ENCODE assay signal across 13 cellular contexts in genomic region chr2:27353762-27354596, GRCh38. TPM values are rescaled to one million over a fixed set of nuclear protein-coding genes. Genes with fewer than 3 reads are reported as not detected.
A peak's percentile ranks its signal among the peaks of the same experiment; 100 is the strongest.
DNase-seq lines count a peak whose midpoint lies in the region; ATAC-seq and TF ChIP-seq lines count a peak whose summit lies in the region.
"Had no signal": no experiment of that assay in that cellular context is flagged by ENCODE, and none has a peak within 500 bp of the region (broad histone marks: within the 10 kb centered on the region; RNA-seq: fewer than 3 reads in every experiment).

No MANE protein-coding gene starts in this region.

- TF ChIP-seq POLR2A in erythroblast (IDR thresholded peaks at IDR 0.05; ENCODE audit: low read length): no peak

- no peak for TF ChIP-seq CTCF in RWPE2 (IDR thresholded peaks at IDR 0.05; ENCODE audit: poor library complexity, severe bottlenecking)

- no peaks in the 10 kb centered on the region for H3K27me3 ChIP-seq in RWPE2 (ENCODE audit: insufficient read depth, poor library complexity, severe bottlenecking)
- H3K27me3 ChIP-seq: ovary had no signal

- ATAC-seq in activated T-cell treated with anti-CD3 and anti-CD28 coated beads, Interleukin-2, amount 50 U/mL, for 72 hours (replicated peaks in 1 of 2): no peak
- no peak for ATAC-seq in RWPE2 (ENCODE audit: low read depth)
- no peak for ATAC-seq in stimulated activated memory B cell treated with anti-CD40 and anti-IgM and Interleukin-4, amounts not matched to agents 10 μg/mL and 1 μg/mL and 100 μg/mL, for 72 hours
- no peak for ATAC-seq in stimulated activated effector memory CD8-positive, alpha-beta T cell treated with anti-CD3 and anti-CD28 coated beads, Interleukin-12 subunit alpha, Interleukin-12 subunit beta, amount 100 ng/mL, for 72 hours
- ATAC-seq in HG03439 (IDR thresholded peaks at IDR 0.05; ENCODE audit: unreplicated experiment): no peak

- H3K9me3 Mint-ChIP-seq in activated T-cell treated with anti-CD3 and anti-CD28 coated beads, Interleukin-2, amount 50 U/mL, for 72 hours: no peaks in the 10 kb centered on the region
- H3K9me3 Mint-ChIP-seq in stimulated activated memory B cell treated with anti-CD40 and anti-IgM and Interleukin-4, amounts not matched to agents 10 μg/mL and 1 μg/mL and 100 μg/mL, for 72 hours: no peaks in the 10 kb centered on the region
- no peaks in the 10 kb centered on the region for H3K9me3 Mint-ChIP-seq in stimulated activated effector memory CD8-positive, alpha-beta T cell treated with anti-CD3 and anti-CD28 coated beads, Interleukin-12 subunit alpha, Interleukin-12 subunit beta, amount 100 ng/mL, for 72 hours

- peaks cover 29% of the 10 kb centered on the region for H3K36me3 ChIP-seq in RWPE2 (ENCODE audit: low read depth)
- H3K36me3 ChIP-seq: ovary had no signal

- peak overlapping the region; percentile 15 for H3K27ac ChIP-seq in RWPE2 (ENCODE audit: poor library complexity, severe bottlenecking)
- H3K27ac ChIP-seq: ovary had no signal

- H3K27ac Mint-ChIP-seq in activated T-cell treated with anti-CD3 and anti-CD28 coated beads, Interleukin-2, amount 50 U/mL, for 72 hours: no peak overlapping the region
- no peak overlapping the region for H3K27ac Mint-ChIP-seq in stimulated activated memory B cell treated with anti-CD40 and anti-IgM and Interleukin-4, amounts not matched to agents 10 μg/mL and 1 μg/mL and 100 μg/mL, for 72 hours
- H3K27ac Mint-ChIP-seq in stimulated activated effector memory CD8-positive, alpha-beta T cell treated with anti-CD3 and anti-CD28 coated beads, Interleukin-12 subunit alpha, Interleukin-12 subunit beta, amount 100 ng/mL, for 72 hours: no peak overlapping the region

- H3K4me3 Mint-ChIP-seq in activated T-cell treated with anti-CD3 and anti-CD28 coated beads, Interleukin-2, amount 50 U/mL, for 72 hours: peak overlapping the region; percentile 12 to 23
- peak overlapping the region; percentile 23 for H3K4me3 Mint-ChIP-seq in stimulated activated memory B cell treated with anti-CD40 and anti-IgM and Interleukin-4, amounts not matched to agents 10 μg/mL and 1 μg/mL and 100 μg/mL, for 72 hours
- H3K4me3 Mint-ChIP-seq in stimulated activated effector memory CD8-positive, alpha-beta T cell treated with anti-CD3 and anti-CD28 coated beads, Interleukin-12 subunit alpha, Interleukin-12 subunit beta, amount 100 ng/mL, for 72 hours: no peak overlapping the region

- H3K4me1 Mint-ChIP-seq in activated T-cell treated with anti-CD3 and anti-CD28 coated beads, Interleukin-2, amount 50 U/mL, for 72 hours (ENCODE audit: low read depth): peaks cover 61% of the 10 kb centered on the region
- H3K4me1 Mint-ChIP-seq in stimulated activated memory B cell treated with anti-CD40 and anti-IgM and Interleukin-4, amounts not matched to agents 10 μg/mL and 1 μg/mL and 100 μg/mL, for 72 hours: peaks cover 57% of the 10 kb centered on the region
- H3K4me1 Mint-ChIP-seq in stimulated activated effector memory CD8-positive, alpha-beta T cell treated with anti-CD3 and anti-CD28 coated beads, Interleukin-12 subunit alpha, Interleukin-12 subunit beta, amount 100 ng/mL, for 72 hours: peaks cover 32% of the 10 kb centered on the region

- DNase-seq in activated T-cell treated with anti-CD3 and anti-CD28 coated beads, Interleukin-2, amount 50 U/mL, for 72 hours: no peak
- DNase-seq in activated T-cell treated with anti-CD3 and anti-CD28 coated beads for 4 hours (no peak), RWPE2 (ENCODE audit: low spot score) (no peak), erythroblast (lab: John Stamatoyannopoulos, UW) (peak; percentile 60 to 76)
- DNase-seq in stimulated activated effector memory CD8-positive, alpha-beta T cell treated with anti-CD3 and anti-CD28 coated beads, Interleukin-12 subunit alpha, Interleukin-12 subunit beta, amount 100 ng/mL, for 72 hours (ENCODE audit: low spot score in 2 of 2): no peak
- no peak for DNase-seq in effector CD8-positive, alpha-beta T cell (lab: John Stamatoyannopoulos, UW)
- DNase-seq: activated naive CD4-positive, alpha-beta T cell treated with Interleukin-2 at 50 U/mL for 16 hours; C1 segment of cervical spinal cord; NCI-H1048; ovary; Right ventricle myocardium superior had no signal

- H3K4me1 ChIP-seq in RWPE2 (ENCODE audit: insufficient read depth, poor library complexity, severe bottlenecking): peaks cover 12% of the 10 kb centered on the region

- no peak overlapping the region for H3K4me3 ChIP-seq in RWPE2 (ENCODE audit: severe bottlenecking)
- H3K4me3 ChIP-seq: ovary had no signal

- no peaks in the 10 kb centered on the region for H3K9me3 ChIP-seq in RWPE2 (ENCODE audit: severe bottlenecking)
- H3K9me3 ChIP-seq: ovary had no signal

- no peaks in the 10 kb centered on the region for H3K27me3 Mint-ChIP-seq in activated T-cell treated with anti-CD3 and anti-CD28 coated beads, Interleukin-2, amount 50 U/mL, for 72 hours (ENCODE audit: low read depth)
- no peaks in the 10 kb centered on the region for H3K27me3 Mint-ChIP-seq in stimulated activated memory B cell treated with anti-CD40 and anti-IgM and Interleukin-4, amounts not matched to agents 10 μg/mL and 1 μg/mL and 100 μg/mL, for 72 hours

- peaks cover 4 to 5% of the 10 kb centered on the region in 2 donors for H3K36me3 Mint-ChIP-seq in activated T-cell treated with anti-CD3 and anti-CD28 coated beads, Interleukin-2, amount 50 U/mL, for 72 hours (ENCODE audit: insufficient read depth in 2 of 2)
- peaks cover 16% of the 10 kb centered on the region for H3K36me3 Mint-ChIP-seq in stimulated activated memory B cell treated with anti-CD40 and anti-IgM and Interleukin-4, amounts not matched to agents 10 μg/mL and 1 μg/mL and 100 μg/mL, for 72 hours
- peaks cover 49% of the 10 kb centered on the region for H3K36me3 Mint-ChIP-seq in stimulated activated effector memory CD8-positive, alpha-beta T cell treated with anti-CD3 and anti-CD28 coated beads, Interleukin-12 subunit alpha, Interleukin-12 subunit beta, amount 100 ng/mL, for 72 hours

RNA-seq across cellular contexts. Expression of gene GTF3C2, which starts 2.6 kb away (rescaled TPM):
- total RNA-seq in activated T-cell treated with anti-CD3 and anti-CD28 coated beads, Interleukin-2, amount 50 U/mL, for 72 hours: 10 to 100 TPM; 56.6 to 58.7 TPM

RNA-seq across cellular contexts. Expression of gene EIF2B4, which starts 16.2 kb away (rescaled TPM):
- total RNA-seq in activated T-cell treated with anti-CD3 and anti-CD28 coated beads, Interleukin-2, amount 50 U/mL, for 72 hours: 10 to 100 TPM; 30.0 to 42.7 TPM

RNA-seq across cellular contexts. Expression of gene SNX17, which starts 16.4 kb away (rescaled TPM):
- 10 to 100 TPM; 66.1 to 70.7 TPM for total RNA-seq in activated T-cell treated with anti-CD3 and anti-CD28 coated beads, Interleukin-2, amount 50 U/mL, for 72 hours

RNA-seq across cellular contexts. Expression of gene ZNF513, which starts 26.6 kb away (rescaled TPM):
- 10 to 100 TPM; 15.7 to 15.9 TPM for total RNA-seq in activated T-cell treated with anti-CD3 and anti-CD28 coated beads, Interleukin-2, amount 50 U/mL, for 72 hours

RNA-seq across cellular contexts. Expression of gene MPV17, which starts 31.1 kb away (rescaled TPM):
- total RNA-seq in activated T-cell treated with anti-CD3 and anti-CD28 coated beads, Interleukin-2, amount 50 U/mL, for 72 hours: 10 to 100 TPM; 73.2 to 93.0 TPM

Comparison
In these comparisons a context has a peak if more than half of its experiments do, and no peak if none do; other contexts are left out.
1. DNase-seq: peak in erythroblast (2 of 2); none in activated T-cell treated with anti-CD3 and anti-CD28 coated beads, Interleukin-2, amount 50 U/mL, for 72 hours (0 of 2), activated T-cell treated with anti-CD3 and anti-CD28 coated beads for 4 hours (single experiment), RWPE2 (single experiment), stimulated activated effector memory CD8-positive, alpha-beta T cell treated with anti-CD3 and anti-CD28 coated beads, Interleukin-12 subunit alpha, Interleukin-12 subunit beta, amount 100 ng/mL, for 72 hours (0 of 2) and effector CD8-positive, alpha-beta T cell (single experiment).